ENCODE assay signal across 3 cellular contexts in genomic region chr20:23507346-23507745, GRCh38.
TF ChIP-seq lines count a peak whose summit lies in the region.

No MANE protein-coding gene starts in this region.

TF ChIP-seq in GM23338, 12 proteins besides CTCF, POLR2A, EP300 and RAD21 (continues in another document):
- TF ChIP-seq POLR2AphosphoS5 (IDR thresholded peaks at IDR 0.05; ENCODE audit: low read depth): no peak
- TF ChIP-seq REST (IDR thresholded peaks at IDR 0.05; ENCODE audit: unreplicated experiment): no peak

TF ChIP-seq in IMR-90, 13 proteins besides CTCF, POLR2A, EP300 and RAD21:
- TF ChIP-seq SMC3 (IDR thresholded peaks at IDR 0.05; ENCODE audit: low read depth, low read length) (no peak), MXI1 (IDR thresholded peaks at IDR 0.05; ENCODE audit: borderline replicate concordance, low read depth, low read length) (no peak), RFX5 (IDR thresholded peaks at IDR 0.05; ENCODE audit: low read depth, low read length) (no peak), MAZ (IDR thresholded peaks at IDR 0.05; ENCODE audit: borderline replicate concordance, low read depth, low read length) (no peak), CEBPB (IDR thresholded peaks at IDR 0.05; ENCODE audit: low read depth, low read length) (no peak), FOS (IDR thresholded peaks at IDR 0.05; ENCODE audit: low read depth, low read length) (no peak), MAFK (IDR thresholded peaks at IDR 0.05; ENCODE audit: low read depth, low read length) (no peak), NFE2L2 (IDR thresholded peaks at IDR 0.05; ENCODE audit: low read depth, low read length) (no peak)
- TF ChIP-seq, protein P1, sequence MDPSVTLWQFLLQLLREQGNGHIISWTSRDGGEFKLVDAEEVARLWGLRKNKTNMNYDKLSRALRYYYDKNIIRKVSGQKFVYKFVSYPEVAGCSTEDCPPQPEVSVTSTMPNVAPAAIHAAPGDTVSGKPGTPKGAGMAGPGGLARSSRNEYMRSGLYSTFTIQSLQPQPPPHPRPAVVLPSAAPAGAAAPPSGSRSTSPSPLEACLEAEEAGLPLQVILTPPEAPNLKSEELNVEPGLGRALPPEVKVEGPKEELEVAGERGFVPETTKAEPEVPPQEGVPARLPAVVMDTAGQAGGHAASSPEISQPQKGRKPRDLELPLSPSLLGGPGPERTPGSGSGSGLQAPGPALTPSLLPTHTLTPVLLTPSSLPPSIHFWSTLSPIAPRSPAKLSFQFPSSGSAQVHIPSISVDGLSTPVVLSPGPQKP (IDR thresholded peaks at IDR 0.05; ENCODE audit: borderline replicate concordance, low read depth, low read length): no peak

TF ChIP-seq in K562, 482 proteins besides CTCF, POLR2A, EP300 and RAD21:
- TF ChIP-seq ZNF384 (IDR thresholded peaks at IDR 0.05; ENCODE audit: low read depth, low read length): no peak
- TF ChIP-seq MEIS2 (IDR thresholded peaks at IDR 0.05; ENCODE audit: partially characterized antibody): no peak
- no peak for TF ChIP-seq MAZ (CRISPR knock-in tag; conservative IDR thresholded peaks at IDR 0.05 in 1 of 2, IDR thresholded peaks at IDR 0.05 in 1 of 2)
- TF ChIP-seq EZH2 (IDR thresholded peaks at IDR 0.05; ENCODE audit: borderline replicate concordance, low read depth, low read length): no peak
- no peak for TF ChIP-seq ZFP1 (CRISPR knock-in tag; IDR thresholded peaks at IDR 0.05)
- TF ChIP-seq REST (CRISPR knock-in tag; IDR thresholded peaks at IDR 0.05; ENCODE audit: low read depth): no peak
- TF ChIP-seq, protein P2, sequence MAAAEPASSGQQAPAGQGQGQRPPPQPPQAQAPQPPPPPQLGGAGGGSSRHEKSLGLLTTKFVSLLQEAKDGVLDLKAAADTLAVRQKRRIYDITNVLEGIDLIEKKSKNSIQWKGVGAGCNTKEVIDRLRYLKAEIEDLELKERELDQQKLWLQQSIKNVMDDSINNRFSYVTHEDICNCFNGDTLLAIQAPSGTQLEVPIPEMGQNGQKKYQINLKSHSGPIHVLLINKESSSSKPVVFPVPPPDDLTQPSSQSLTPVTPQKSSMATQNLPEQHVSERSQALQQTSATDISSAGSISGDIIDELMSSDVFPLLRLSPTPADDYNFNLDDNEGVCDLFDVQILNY (CRISPR knock-in tag; IDR thresholded peaks at IDR 0.05): no peak
- no peak for TF ChIP-seq PHB (CRISPR knock-in tag; IDR thresholded peaks at IDR 0.05)
